1 cellular context compared by ENCODE assay signal in genomic region chr10:13117842-13118783, GRCh38.
TF ChIP-seq lines count a peak whose summit lies in the region.

No MANE protein-coding gene starts in this region.

TF ChIP-seq in H1, 55 proteins besides CTCF, POLR2A, EP300 and RAD21:
- no peak for TF ChIP-seq TEAD4 (IDR thresholded peaks at IDR 0.05; ENCODE audit: low read depth, low read length)
- TF ChIP-seq CHD7 (IDR thresholded peaks at IDR 0.05; ENCODE audit: insufficient replicate concordance, low read length) = no peak
- TF ChIP-seq RFX5 (IDR thresholded peaks at IDR 0.05; ENCODE audit: borderline replicate concordance, low read depth, low read length) = no peak
- no peak for TF ChIP-seq CHD1 (IDR thresholded peaks at IDR 0.05; ENCODE audit: low read depth, low read length)
- TF ChIP-seq MAX (IDR thresholded peaks at IDR 0.05) = no peak
- no peak for TF ChIP-seq TBP (IDR thresholded peaks at IDR 0.05; ENCODE audit: low read depth, low read length)
- no peak for TF ChIP-seq RBBP5 (IDR thresholded peaks at IDR 0.05; ENCODE audit: borderline replicate concordance, low read depth, low read length)
- TF ChIP-seq BRCA1 (IDR thresholded peaks at IDR 0.05; ENCODE audit: low read depth, low read length) = no peak
- TF ChIP-seq TAF7 (optimal IDR thresholded peaks at IDR 0.05; ENCODE audit: borderline replicate concordance, low read depth, low read length) = no peak
